9 cellular contexts compared by ENCODE assay signal in genomic region chr19:39110263-39110967, GRCh38. TPM values are rescaled to one million over a fixed set of nuclear protein-coding genes. Genes with fewer than 3 reads are reported as not detected.
DNase-seq lines count a peak whose midpoint lies in the region; ATAC-seq and TF ChIP-seq lines count a peak whose summit lies in the region.
"Had no signal": no experiment of that assay in that cellular context is flagged by ENCODE, and none has a peak within 500 bp of the region (broad histone marks: within the 10 kb centered on the region; RNA-seq: fewer than 3 reads in every experiment).

No MANE protein-coding gene starts in this region.

- peak; percentile 26 for DNase-seq in HS-27A (ENCODE audit: low read depth)
- peak; percentile 57 for DNase-seq in RPMI8226
- DNase-seq in activated T-helper 1 cell treated with anti-CD3 and anti-CD28 coated beads, Interleukin-2, amount 50 U/mL, for 16 hours (ENCODE audit: low read depth in 1 of 2, low spot score in 1 of 2), result peak; percentile 44 to 75
- peak in 1 of 2 donors; percentile 64 for DNase-seq in foreskin fibroblast
- peak; percentile 52 for DNase-seq in pons (ENCODE audit: low spot score)
- peak in 1 of 2 donors; percentile 49 for DNase-seq in uterus

- peaks cover 0 to 4% of the 10 kb centered on the region in 2 donors for H3K27me3 ChIP-seq in uterus

- H3K36me3 ChIP-seq in uterus, result no peaks in the 10 kb centered on the region

- peak; percentile 92 for TF ChIP-seq CTCF in C4-2B (conservative IDR thresholded peaks at IDR 0.05)
- TF ChIP-seq CTCF in foreskin fibroblast (IDR thresholded peaks at IDR 0.05; ENCODE audit: low read depth, low read length), result peak; percentile 75
- TF ChIP-seq CTCF in uterus (IDR thresholded peaks at IDR 0.05), result peak; percentile 40 to 69 (median 66)

- H3K27ac ChIP-seq in C4-2B, result no peak overlapping the region
- H3K27ac ChIP-seq in uterus, result no peak overlapping the region

- intact Hi-C loops in uterus (cut with DNase I; ENCODE audit: low total_unique reads), result loop anchor here (5.0 kb wide), 1 partner anchor 217 kb away; no protein-coding TSS in a partner anchor

- H3K4me3 ChIP-seq in foreskin fibroblast (ENCODE audit: low read depth in 1 of 2, low read length in 2 of 2) (no peak overlapping the region), uterus (no peak overlapping the region)

- TF ChIP-seq POLR2A in uterus (IDR thresholded peaks at IDR 0.05), result no peak

- no peaks in the 10 kb centered on the region for H3K4me1 ChIP-seq in uterus

- no peak for ATAC-seq in GM18868 (IDR thresholded peaks at IDR 0.05; ENCODE audit: unreplicated experiment)

- no peaks in the 10 kb centered on the region for H3K9me3 ChIP-seq in uterus

RNA-seq across cellular contexts. Expression of gene PAK4, which starts 15.2 kb away (rescaled TPM):
- total RNA-seq in uterus, result 10 to 100 TPM in 3 of 4 donors, under 1 TPM in 1; 0.26 to 57.4 (median 24.3) TPM

RNA-seq across cellular contexts. Expression of gene ACP7, which starts 26.2 kb away (rescaled TPM):
- under 1 TPM in 1 of 4 donors, not detected in 3; 0.55 TPM for total RNA-seq in uterus
- total RNA-seq: subcutaneous adipose tissue had no signal
